Comparison of ENCODE assay signal across 8 cellular contexts in the genomic region with DNA sequence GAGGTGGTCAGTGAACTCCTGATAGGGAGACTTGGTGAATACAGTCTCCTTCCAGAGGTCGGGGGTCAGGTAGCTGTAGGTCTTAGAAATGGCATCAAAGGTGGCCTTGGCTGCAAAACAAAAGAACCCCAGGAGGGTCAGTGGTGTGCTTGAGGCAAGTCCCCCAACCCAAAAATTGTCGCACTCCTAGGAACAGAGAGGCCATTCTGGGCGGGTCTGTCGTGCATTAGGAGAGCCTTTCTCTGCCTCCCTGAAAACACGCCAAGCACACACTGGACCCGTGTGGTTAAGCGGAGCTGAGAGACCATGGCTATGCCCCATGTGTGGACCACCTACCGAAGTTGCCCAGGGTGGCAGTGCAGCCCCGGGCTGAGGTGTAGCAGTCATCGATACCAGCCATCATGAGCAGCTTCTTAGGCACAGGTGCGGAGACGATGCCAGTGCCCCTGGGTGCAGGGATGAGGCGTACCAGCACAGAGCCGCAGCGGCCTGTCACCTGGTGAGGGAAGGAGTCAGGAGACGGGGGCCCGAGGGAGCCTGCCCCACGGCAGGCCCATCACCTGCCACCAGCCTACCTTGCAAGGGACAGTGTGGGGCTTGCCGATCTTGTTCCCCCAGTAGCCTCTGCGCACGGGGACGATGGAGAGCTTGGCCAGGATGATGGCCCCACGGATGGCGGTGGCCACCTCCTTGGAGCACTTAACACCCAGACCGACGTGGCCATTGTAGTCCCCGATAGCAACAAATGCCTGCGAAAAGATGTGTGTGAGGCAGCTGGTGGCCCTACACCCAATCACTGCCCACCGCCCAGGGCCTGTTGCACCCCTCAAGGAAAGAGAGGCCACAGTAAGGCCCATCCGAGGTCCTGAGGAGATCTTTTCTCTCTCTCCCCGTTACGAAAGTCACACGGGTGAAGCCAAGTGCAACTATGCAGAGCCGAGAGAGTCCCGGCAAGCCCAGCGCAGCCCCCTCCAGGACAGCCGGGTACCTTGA. TPM values are rescaled to one million over a fixed set of nuclear protein-coding genes. Genes with fewer than 3 reads are reported as not detected.
DNase-seq lines count a peak whose midpoint lies in the region; ATAC-seq and TF ChIP-seq lines count a peak whose summit lies in the region.
"Not testable (repeated sequence)": the region's sequence is repeated elsewhere in the genome, so short reads cannot be mapped to it uniquely, and the experiment has no call there.
"Had no signal": no experiment of that assay in that cellular context is flagged by ENCODE, and none has a peak within 500 bp of the region (broad histone marks: within the 10 kb centered on the region; RNA-seq: fewer than 3 reads in every experiment).

No MANE protein-coding gene starts in this region.

- H3K27me3 ChIP-seq in A673 (replicated peaks; ENCODE audit: insufficient read depth, low read depth, low read length, poor library complexity); H7 (ENCODE audit: control insufficient read depth, insufficient read depth, low read length); SK-N-SH (ENCODE audit: insufficient read depth); neural cell (ENCODE audit: insufficient read depth, low read depth, low read length): not testable (repeated sequence)

- TF ChIP-seq CTCF in A673 (conservative IDR thresholded peaks at IDR 0.05; ENCODE audit: low read depth, low read length); SK-N-SH (IDR thresholded peaks at IDR 0.05); neural cell (IDR thresholded peaks at IDR 0.05; ENCODE audit: poor library complexity, severe bottlenecking): not testable (repeated sequence)

- peak overlapping the region; percentile 97 to 99 for H3K27ac Mint-ChIP-seq in activated naive CD4-positive, alpha-beta T cell treated with anti-CD3 and anti-CD28 coated beads, Interleukin-2, amount 50 U/mL, for 72 hours

- H3K9me2 ChIP-seq in SK-N-SH; neural cell (ENCODE audit: insufficient read depth, low read length): not testable (repeated sequence)

- H3K4me2 ChIP-seq in SK-N-SH: peak overlapping the region; percentile 90
- not testable (repeated sequence) for H3K4me2 ChIP-seq in neural cell (ENCODE audit: low read length)

- H3K79me2 ChIP-seq in SK-N-SH (ENCODE audit: insufficient read depth): peaks cover 72% of the 10 kb centered on the region
- peaks cover 19% of the 10 kb centered on the region for H3K79me2 ChIP-seq in neural cell (replicated peaks; ENCODE audit: insufficient read depth, low read length)

- H3K9me3 Mint-ChIP-seq in activated naive CD4-positive, alpha-beta T cell treated with anti-CD3 and anti-CD28 coated beads, Interleukin-2, amount 50 U/mL, for 72 hours: not testable (repeated sequence)

- H3K4me3 ChIP-seq in A673 (ENCODE audit: low read depth, low read length, poor library complexity, severe bottlenecking) (peak overlapping the region; percentile 88), H7 (ENCODE audit: insufficient read depth, low read depth, low read length) (peak overlapping the region; percentile 12; the same call in 1 of the 2 replicates), SK-N-SH (ENCODE audit: low read depth in 2 of 2, low read length in 1 of 2) (peak overlapping the region; percentile 86 to 98), neural cell (ENCODE audit: low read length) (peak overlapping the region; percentile 88)

- CTCF ChIA-PET in A673 (lab: Charles Lee): interaction anchor here (1.0 kb wide), 1 partner anchor 178 kb away, joined by 3 read pairs; no protein-coding TSS in a partner anchor
- CTCF ChIA-PET in SK-N-SH (lab: Yijun Ruan, JAX): interaction anchor here (0.6 to 1.8 kb wide), 3 partner anchors 33 to 261 kb away, joined by 3 to 6 read pairs (median 3); no protein-coding TSS in a partner anchor

- peaks cover 27% of the 10 kb centered on the region for H3K36me3 ChIP-seq in A673 (ENCODE audit: insufficient read depth, low read length, poor library complexity, severe bottlenecking)
- peaks cover 23% of the 10 kb centered on the region for H3K36me3 ChIP-seq in H7 (replicated peaks; ENCODE audit: control insufficient read depth, insufficient read depth, low read length)
- peaks cover 19 to 24% of the 10 kb centered on the region in 2 experiments for H3K36me3 ChIP-seq in SK-N-SH (replicated peaks in 1 of 2; ENCODE audit: control insufficient read depth in 1 of 2, insufficient read depth in 2 of 2, low read length in 1 of 2)
- not testable (repeated sequence) for H3K36me3 ChIP-seq in neural cell (ENCODE audit: insufficient read depth, low read length)

- WGBS in SK-N-SH (ENCODE audit: low lambda C conversion rate): 34% methylated on average over 10 of the region's 37 CpGs

- H3K4me1 ChIP-seq in A673 (ENCODE audit: insufficient read depth, low read length, poor library complexity, severe bottlenecking) (peaks cover 24% of the 10 kb centered on the region), SK-N-SH (ENCODE audit: control insufficient read depth in 1 of 2, insufficient read depth in 2 of 2, low read depth in 1 of 2, low read length in 1 of 2) (peaks cover 0 to 47% of the 10 kb centered on the region in 2 experiments; a peak in 1 of 4 replicates)

- not testable (repeated sequence) for DNase-seq in A673 (ENCODE audit: low spot score); H7; SK-N-SH; activated naive CD4-positive, alpha-beta T cell treated with anti-CD3 and anti-CD28 coated beads, Interleukin-2, amount 50 U/mL, for 72 hours (ENCODE audit: low spot score in 2 of 2); erythroblast (lab: John Stamatoyannopoulos, UW)

- intact Hi-C loops in A673 (cut with micrococcal nuclease; ENCODE audit: unreplicated experiment): not testable (repeated sequence)

- H3K36me3 Mint-ChIP-seq in activated naive CD4-positive, alpha-beta T cell treated with anti-CD3 and anti-CD28 coated beads, Interleukin-2, amount 50 U/mL, for 72 hours: peaks cover 50 to 59% of the 10 kb centered on the region in 2 donors

- peaks cover 38% of the 10 kb centered on the region for H4K20me1 ChIP-seq in SK-N-SH (ENCODE audit: insufficient read depth)
- H4K20me1 ChIP-seq in neural cell (ENCODE audit: insufficient read depth): not testable (repeated sequence)

- H3K9me3 ChIP-seq in A673 (ENCODE audit: low read depth, low read length, poor library complexity, severe bottlenecking); SK-N-SH; neural cell (ENCODE audit: low read length): not testable (repeated sequence)

- not testable (repeated sequence) for H2AFZ ChIP-seq in SK-N-SH (ENCODE audit: low read depth); neural cell (ENCODE audit: low read depth, low read length)

- H3F3A ChIP-seq in SK-N-SH (replicated peaks; ENCODE audit: insufficient read depth): peaks cover 36% of the 10 kb centered on the region
- H3F3A ChIP-seq in neural cell (ENCODE audit: insufficient read depth, low read length, poor library complexity, severe bottlenecking): not testable (repeated sequence)

- TF ChIP-seq RAD21 in SK-N-SH (IDR thresholded peaks at IDR 0.05; ENCODE audit: low read length); neural cell (conservative IDR thresholded peaks at IDR 0.05): not testable (repeated sequence)

- POLR2A ChIA-PET in A673 (lab: Charles Lee; ENCODE audit: low non-redundant PET): not testable (repeated sequence)
- POLR2A ChIA-PET in SK-N-SH (lab: Yijun Ruan, JAX): interaction anchor here (0.7 to 2.6 kb wide), 2 partner anchors 8 to 228 kb away, joined by 3 to 10 read pairs; no protein-coding TSS in a partner anchor

- not testable (repeated sequence) for ATAC-seq in activated naive CD4-positive, alpha-beta T cell treated with anti-CD3 and anti-CD28 coated beads, Interleukin-2, amount 50 U/mL, for 72 hours

- H3K9ac ChIP-seq in SK-N-SH: peak overlapping the region; percentile 92
- not testable (repeated sequence) for H3K9ac ChIP-seq in neural cell (ENCODE audit: low read length)

- not testable (repeated sequence) for TF ChIP-seq EP300 in SK-N-SH (IDR thresholded peaks at IDR 0.05; ENCODE audit: borderline replicate concordance in 1 of 2, low read depth in 1 of 2, low read length in 1 of 2); neural cell (conservative IDR thresholded peaks at IDR 0.05; ENCODE audit: poor library complexity, severe bottlenecking)

- peak overlapping the region; percentile 95 for H3K27ac ChIP-seq in A673 (ENCODE audit: low read depth, low read length, poor library complexity, severe bottlenecking)
- peak overlapping the region; percentile 11 to 76; a peak in 3 of 4 replicates for H3K27ac ChIP-seq in SK-N-SH (ENCODE audit: low read depth in 2 of 2, low read length in 1 of 2)
- not testable (repeated sequence) for H3K27ac ChIP-seq in neural cell (ENCODE audit: low read length)

- TF ChIP-seq POLR2A in erythroblast (IDR thresholded peaks at IDR 0.05; ENCODE audit: low read length): peak; percentile 4

- TSS peak; percentile 81 for BruUV-seq in A673 (replicated peaks; lab: Mats Ljungman, UMichigan)

RNA-seq across cellular contexts. Expression of a gene that starts 2.2 kb away (rescaled TPM):
- total RNA-seq in A673 (2021): 3,326 and 3,385 TPM in 2 replicates
- 4,719 and 5,018 TPM in 2 replicates for total RNA-seq in H7 (2014; rRNA removed; shearing (Covaris generic))
- polyA plus RNA-seq in SK-N-SH (2012; rRNA removed): 4,622 and 6,384 TPM in 2 replicates
- 3,333 and 4,601 TPM in 2 replicates for polyA plus RNA-seq in SK-N-SH (2012; cell fraction: cytosol; rRNA removed)
- 1,948 and 2,502 TPM in 2 replicates for polyA plus RNA-seq in SK-N-SH (2012; cell fraction: nucleus; rRNA removed)
- total RNA-seq in activated naive CD4-positive, alpha-beta T cell treated with anti-CD3 and anti-CD28 coated beads, Interleukin-2, amount 50 U/mL, for 72 hours: 1,000 to 10,000 TPM; 5,211 to 5,668 TPM
- polyA plus RNA-seq in neural cell: 1,295 and 1,393 TPM in 2 replicates
- polyA minus RNA-seq in neural cell: 735 and 770 TPM in 2 replicates

RNA-seq across cellular contexts. Expression of a gene that starts 3.1 kb away (rescaled TPM):
- 178 and 210 TPM in 2 replicates for total RNA-seq in A673 (2021)
- 305 and 403 TPM in 2 replicates for total RNA-seq in H7 (2014; rRNA removed; shearing (Covaris generic))
- 251 and 468 TPM in 2 replicates for polyA plus RNA-seq in SK-N-SH (2012; rRNA removed)
- polyA plus RNA-seq in SK-N-SH (2012; cell fraction: cytosol; rRNA removed): 286 and 324 TPM in 2 replicates
- polyA plus RNA-seq in SK-N-SH (2012; cell fraction: nucleus; rRNA removed): 116 and 213 TPM in 2 replicates
- 10 to 100 TPM; 63.4 to 98.8 TPM for total RNA-seq in activated naive CD4-positive, alpha-beta T cell treated with anti-CD3 and anti-CD28 coated beads, Interleukin-2, amount 50 U/mL, for 72 hours
- polyA plus RNA-seq in neural cell: 215 and 217 TPM in 2 replicates
- 76.4 and 95.6 TPM in 2 replicates for polyA minus RNA-seq in neural cell

RNA-seq across cellular contexts. Expression of a gene that starts 4.2 kb away (rescaled TPM):
- total RNA-seq in A673 (2021): not detected in 2 replicates
- not detected in 2 replicates for total RNA-seq in H7 (2014; rRNA removed; shearing (Covaris generic))
- polyA plus RNA-seq in SK-N-SH (2012; rRNA removed): 0.07 TPM in 1 of 2 replicates, not detected in the other
- polyA plus RNA-seq in SK-N-SH (2012; cell fraction: cytosol; rRNA removed): not detected in 2 replicates
- 0.23 and 0.88 TPM in 2 replicates for polyA plus RNA-seq in SK-N-SH (2012; cell fraction: nucleus; rRNA removed)
- total RNA-seq in activated naive CD4-positive, alpha-beta T cell treated with anti-CD3 and anti-CD28 coated beads, Interleukin-2, amount 50 U/mL, for 72 hours: under 1 TPM in 1 of 2 donors, not detected in 1; 0.41 TPM
- not detected in 2 replicates for polyA plus RNA-seq in neural cell
- not detected in 2 replicates for polyA minus RNA-seq in neural cell
- total RNA-seq: temporal lobe had no signal
- polyA plus RNA-seq: ovary had no signal

RNA-seq across cellular contexts. Expression of a gene that starts 8.0 kb away (rescaled TPM):
- not detected in 2 replicates for total RNA-seq in A673 (2021)
- total RNA-seq in H7 (2014; rRNA removed; shearing (Covaris generic)): 0.44 TPM in 1 of 2 replicates, not detected in the other
- polyA plus RNA-seq in SK-N-SH (2012; rRNA removed): not detected in 2 replicates
- not detected in 2 replicates for polyA plus RNA-seq in SK-N-SH (2012; cell fraction: cytosol; rRNA removed)
- not detected in 2 replicates for polyA plus RNA-seq in SK-N-SH (2012; cell fraction: nucleus; rRNA removed)
- not detected for total RNA-seq in activated naive CD4-positive, alpha-beta T cell treated with anti-CD3 and anti-CD28 coated beads, Interleukin-2, amount 50 U/mL, for 72 hours
- polyA plus RNA-seq in neural cell: not detected in 2 replicates
- not detected in 2 replicates for polyA minus RNA-seq in neural cell
- total RNA-seq: ovary, temporal lobe had no signal
- polyA plus RNA-seq: ovary had no signal

RNA-seq across cellular contexts. Expression of a gene that starts 9.4 kb away (rescaled TPM):
- total RNA-seq in A673 (2021): 58.4 and 64.1 TPM in 2 replicates
- 91.7 and 104 TPM in 2 replicates for total RNA-seq in H7 (2014; rRNA removed; shearing (Covaris generic))
- 36.7 and 37.1 TPM in 2 replicates for polyA plus RNA-seq in SK-N-SH (2012; rRNA removed)
- 9.7 and 21.1 TPM in 2 replicates for polyA plus RNA-seq in SK-N-SH (2012; cell fraction: cytosol; rRNA removed)
- 91.7 and 142 TPM in 2 replicates for polyA plus RNA-seq in SK-N-SH (2012; cell fraction: nucleus; rRNA removed)
- 10 to 100 TPM; 18.8 to 37.2 TPM for total RNA-seq in activated naive CD4-positive, alpha-beta T cell treated with anti-CD3 and anti-CD28 coated beads, Interleukin-2, amount 50 U/mL, for 72 hours
- polyA plus RNA-seq in neural cell: 20.5 and 21.4 TPM in 2 replicates
- polyA minus RNA-seq in neural cell: 13.5 and 20.5 TPM in 2 replicates

Comparison
In these comparisons a context has a peak if more than half of its experiments do, and no peak if none do; other contexts are left out.
1. H3K4me3 ChIP-seq: peak in every context shown above with its lines; median percentile 92 in SK-N-SH; 88 in A673; 88 in neural cell; 12 in H7.